In the genomic region with DNA sequence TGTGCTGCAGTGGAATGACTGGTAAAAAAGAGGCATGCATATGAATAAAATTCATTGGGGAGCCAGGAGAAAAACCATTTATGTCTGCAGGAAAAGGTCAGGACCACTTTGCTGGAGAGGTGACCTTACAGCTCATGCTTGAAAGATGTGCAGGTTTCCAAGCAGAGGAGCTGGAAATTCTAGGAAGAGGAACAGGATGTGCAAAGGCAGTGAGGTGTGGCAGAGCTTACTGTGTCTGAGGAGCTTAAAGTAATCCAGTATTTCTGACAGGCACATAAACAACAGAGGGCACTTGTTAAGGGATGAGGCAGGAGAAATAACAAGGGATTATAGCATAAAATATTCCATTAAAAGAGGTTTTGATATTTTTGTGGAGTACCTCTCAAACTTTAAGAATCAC, we compare ENCODE assay signal across 13 cellular contexts.
"Had no signal": no experiment of that assay in that cellular context is flagged by ENCODE, and none has a peak within 500 bp of the region (broad histone marks: within the 10 kb centered on the region; RNA-seq: fewer than 3 reads in every experiment).

No MANE protein-coding gene starts in this region.

- H3K9me3 ChIP-seq: left lung had no signal

- ATAC-seq: stimulated activated naive CD8-positive, alpha-beta T cell treated with anti-CD3 and anti-CD28 coated beads, Interleukin-15, Interleukin-2, amounts not matched to agents 100 U/mL and 50 U/mL, for 24 hours; T-helper 17 cell had no signal

- FAIRE-seq: TTC549 had no signal

- DNase-seq: activated CD4-positive, alpha-beta T cell treated with anti-CD3 and anti-CD28 coated beads, Interleukin-2, amount 50 U/mL, for 1 hour; activated CD4-positive, CD25-positive, alpha-beta regulatory T cell; activated T-cell treated with anti-CD3 and anti-CD28 coated beads, Interleukin-2, amount 50 U/mL, for 1 hour; central memory CD4-positive, alpha-beta T cell; effector CD4-positive, alpha-beta T cell; immature natural killer cell; left lung; stimulated activated CD4-positive, alpha-beta T cell treated with anti-CD3 and anti-CD28 coated beads, Interleukin-4, amount 100 ng/mL, for 1 hour; stimulated activated CD8-positive, alpha-beta memory T cell treated with anti-CD3 and anti-CD28 coated beads, Interleukin-4, amount 100 ng/mL, for 48 hours; stimulated activated naive CD8-positive, alpha-beta T cell treated with anti-CD3 and anti-CD28 coated beads, Interleukin-15, Interleukin-2, amounts not matched to agents 100 U/mL and 50 U/mL, for 24 hours; T-helper 17 cell had no signal

- H3K4me1 ChIP-seq: left lung had no signal

- H3K4me3 ChIP-seq: coronary artery, left lung had no signal

- H3K27ac ChIP-seq: coronary artery, left lung had no signal
